Comparison of ENCODE assay signal across 1 cellular context in the genomic region with DNA sequence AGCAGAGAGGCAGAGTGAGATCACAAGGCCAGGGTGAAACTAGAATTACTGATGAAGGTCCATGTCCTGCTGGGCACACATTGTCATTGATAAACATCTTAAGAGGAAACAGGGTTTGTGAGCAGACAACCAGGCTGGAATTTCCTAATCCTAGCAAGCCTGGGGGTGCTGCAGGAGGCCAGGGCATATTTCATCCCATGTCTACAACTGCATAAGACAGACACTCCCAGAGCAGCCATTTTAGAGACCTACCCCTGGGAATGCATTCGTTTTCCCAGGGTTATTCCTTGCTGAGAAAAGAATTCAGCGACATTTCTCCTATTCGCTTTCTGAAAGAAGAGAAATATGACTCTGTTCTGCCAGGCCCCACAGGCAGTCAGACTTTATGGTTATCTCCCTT. TPM values are rescaled to one million over a fixed set of nuclear protein-coding genes. Genes with fewer than 3 reads are reported as not detected.
"Had no signal": no experiment of that assay in that cellular context is flagged by ENCODE, and none has a peak within 500 bp of the region (broad histone marks: within the 10 kb centered on the region; RNA-seq: fewer than 3 reads in every experiment).

No MANE protein-coding gene starts in this region.

RNA-seq across cellular contexts. Expression of a gene that starts 57.5 kb away (rescaled TPM):
- total RNA-seq: GM23248 had no signal
